ENCODE assay signal across 8 cellular contexts in the genomic region with DNA sequence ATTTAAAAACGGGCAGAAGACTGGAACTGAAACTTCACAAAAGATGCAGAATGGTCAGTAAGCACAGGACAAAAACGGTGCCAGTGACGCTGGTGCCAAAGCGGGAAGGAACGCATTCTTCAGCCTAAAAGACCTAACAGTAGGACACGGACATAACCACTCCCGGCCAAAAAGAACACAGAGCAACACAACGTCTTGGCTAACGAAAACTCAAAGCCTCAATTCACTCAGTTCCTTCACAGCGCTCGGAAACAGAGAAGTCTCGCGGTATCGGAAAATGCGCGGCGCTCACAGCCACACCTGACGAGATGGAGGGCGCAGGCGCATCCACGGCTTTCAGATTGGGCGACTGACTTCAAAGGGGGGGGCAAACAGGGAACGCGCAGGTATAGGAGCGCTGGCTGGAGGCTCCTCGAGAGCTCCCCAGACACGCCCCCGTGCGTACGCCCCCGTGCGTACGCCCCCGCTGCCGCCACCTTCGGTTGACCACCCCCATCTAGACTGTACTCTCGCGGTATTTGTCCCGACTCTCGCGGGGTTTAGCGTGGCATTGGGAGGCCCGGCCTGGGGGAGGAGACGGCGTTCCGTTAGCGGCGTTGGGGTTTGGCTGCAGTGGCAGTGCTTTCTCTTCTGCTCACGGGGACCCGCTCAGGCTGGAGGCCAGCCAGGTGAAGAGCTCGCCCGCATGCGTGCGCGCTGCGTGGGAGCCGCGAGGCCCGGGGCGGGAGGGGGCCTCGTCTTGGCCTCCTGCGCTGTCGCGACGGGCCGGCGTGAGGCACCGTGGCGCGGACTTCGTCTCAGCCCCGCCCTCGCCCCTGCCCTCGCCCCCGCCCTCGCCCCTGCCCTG. TPM values are rescaled to one million over a fixed set of nuclear protein-coding genes. Genes with fewer than 3 reads are reported as not detected.
DNase-seq lines count a peak whose midpoint lies in the region; ATAC-seq and TF ChIP-seq lines count a peak whose summit lies in the region.

A gene (plus strand): TSS at position 576 of the 847 bp plus-strand sequence. CDS start 321 bp downstream, outside the sequence.

- peak within 1 kb of the TSS; percentile 94 for H3K4me3 Mint-ChIP-seq in activated CD4-positive, alpha-beta T cell treated with anti-CD3 and anti-CD28 coated beads, Interleukin-2, amount 10 ng/mL, durations not matched to agents 24 days and 14 days

- ATAC-seq in GM19324 (IDR thresholded peaks at IDR 0.05; ENCODE audit: low FRiP score, unreplicated experiment), result peak; percentile 93
- peak; percentile 73 for ATAC-seq in HG03469 (IDR thresholded peaks at IDR 0.05; ENCODE audit: unreplicated experiment)

- 0 out of 2 replicates have a peak, but pooled peaks have one; percentile 5 for TF ChIP-seq CTCF in BJ (IDR thresholded peaks at IDR 0.05; ENCODE audit: insufficient read depth, low read depth, low read length)
- TF ChIP-seq CTCF in coronary artery (IDR thresholded peaks at IDR 0.05), result no peak

- no peaks in the 10 kb centered on the region for H3K27me3 Mint-ChIP-seq in activated CD4-positive, alpha-beta T cell treated with anti-CD3 and anti-CD28 coated beads, Interleukin-2, amount 10 ng/mL, durations not matched to agents 24 days and 14 days

- intact Hi-C loops in activated CD4-positive, alpha-beta T cell treated with anti-CD3 and anti-CD28 coated beads, Interleukin-2, amount 10 ng/mL, durations not matched to agents 24 days and 14 days (cut with micrococcal nuclease), result loop anchor here (1.0 to 5.0 kb wide), 6 partner anchors 10 to 204 kb away; a partner anchor contains a TSS

- H3K4me3 ChIP-seq in BJ (ENCODE audit: low read depth, low read length), result peak within 1 kb of the TSS; percentile 93
- peak within 1 kb of the TSS; percentile 99 for H3K4me3 ChIP-seq in coronary artery

- peaks cover 30% of the 10 kb centered on the region for H3K4me1 Mint-ChIP-seq in activated CD4-positive, alpha-beta T cell treated with anti-CD3 and anti-CD28 coated beads, Interleukin-2, amount 10 ng/mL, durations not matched to agents 24 days and 14 days

- H3K27ac ChIP-seq in coronary artery (peak within 1 kb of the TSS; percentile 95 to 100), layer of hippocampus (ENCODE audit: low read depth, low read length) (peak within 1 kb of the TSS; percentile 97)

- CTCF ChIA-PET in BJ (lab: Yijun Ruan, JAX), result interaction anchor here (1.1 to 3.7 kb wide), 4 partner anchors 10 to 51 kb away, joined by 3 to 18 read pairs (median 3); a partner anchor contains a TSS

- H3K27me3 ChIP-seq in BJ (ENCODE audit: control insufficient read depth, insufficient read depth, low read length), result no peaks in the 10 kb centered on the region
- H3K27me3 ChIP-seq in layer of hippocampus (ENCODE audit: control insufficient read depth, insufficient read depth, low read length), result no peaks in the 10 kb centered on the region

- peaks cover 30% of the 10 kb centered on the region for H3K36me3 Mint-ChIP-seq in activated CD4-positive, alpha-beta T cell treated with anti-CD3 and anti-CD28 coated beads, Interleukin-2, amount 10 ng/mL, durations not matched to agents 24 days and 14 days (ENCODE audit: low read depth)

- H3K9me3 Mint-ChIP-seq in activated CD4-positive, alpha-beta T cell treated with anti-CD3 and anti-CD28 coated beads, Interleukin-2, amount 10 ng/mL, durations not matched to agents 24 days and 14 days, result no peaks in the 10 kb centered on the region

- peak within 1 kb of the TSS; percentile 98 for H3K27ac Mint-ChIP-seq in activated CD4-positive, alpha-beta T cell treated with anti-CD3 and anti-CD28 coated beads, Interleukin-2, amount 10 ng/mL, durations not matched to agents 24 days and 14 days

- H3K36me3 ChIP-seq in BJ (ENCODE audit: control insufficient read depth, insufficient read depth, low read length), result peaks cover 1% of the 10 kb centered on the region

- DNase-seq in BJ (ENCODE audit: low read depth) (peak; percentile 91), NCI-H526 treated with DMSO at 0.1 percent for 48 hours (lab: John Stamatoyannopoulos, UW) (peak; percentile 96), coronary artery (ENCODE audit: low spot score) (peak; percentile 98)
- peak; percentile 100 for DNase-seq in activated CD4-positive, alpha-beta T cell treated with anti-CD3 and anti-CD28 coated beads, Interleukin-2, amount 10 ng/mL, durations not matched to agents 24 days and 14 days
- peak; percentile 99 to 100 for DNase-seq in stimulated activated CD4-positive, alpha-beta T cell treated with anti-CD3 and anti-CD28 coated beads, Interleukin-1b, Interleukin-23, amount 100 ng/mL, for 4 hours (ENCODE audit: low read depth in 2 of 2)

- POLR2A ChIA-PET in BJ (lab: Charles Lee), result interaction anchor here (0.5 to 1.0 kb wide), 3 partner anchors 9 to 100 kb away, joined by 3 to 6 read pairs (median 4); a partner anchor contains a TSS

RNA-seq across cellular contexts. Expression of the gene that starts here (rescaled TPM):
- polyA plus RNA-seq in BJ (2011; rRNA removed), result 19.0 and 37.6 TPM in 2 replicates
- polyA minus RNA-seq in BJ (2011; rRNA and poly(A)+ RNA removed), result 13.5 and 17.2 TPM in 2 replicates
- 79.5 and 80.9 TPM in 2 replicates for total RNA-seq in activated CD4-positive, alpha-beta T cell treated with anti-CD3 and anti-CD28 coated beads, Interleukin-2, amount 10 ng/mL, durations not matched to agents 24 days and 14 days

Comparison
In these comparisons a context has a peak if more than half of its experiments do, and no peak if none do; other contexts are left out.
1. Peak in every context shown above with its lines: DNase-seq, ATAC-seq, H3K4me3 ChIP-seq and H3K27ac ChIP-seq.